In genomic region chr1:55418208-55418607, GRCh38 we compare ENCODE assay signal across 20 cellular contexts.
DNase-seq lines count a peak whose midpoint lies in the region; ATAC-seq and TF ChIP-seq lines count a peak whose summit lies in the region.
"Had no signal": no experiment of that assay in that cellular context is flagged by ENCODE, and none has a peak within 500 bp of the region (broad histone marks: within the 10 kb centered on the region; RNA-seq: fewer than 3 reads in every experiment).

No MANE protein-coding gene starts in this region.

- H3K4me1 ChIP-seq in left lung (no peaks in the 10 kb centered on the region), upper lobe of left lung (peaks cover 0 to 6% (median 0%) of the 10 kb centered on the region in 4 donors)
- H3K4me1 ChIP-seq: BE2C had no signal

- H3K4me3 Mint-ChIP-seq in naive thymus-derived CD8-positive, alpha-beta T cell = no peak overlapping the region
- H3K4me3 Mint-ChIP-seq: CD14-positive monocyte; CD4-positive, alpha-beta T cell; CD8-positive, alpha-beta memory T cell; GM23338; H9 had no signal

- no peaks in the 10 kb centered on the region for H3K4me1 Mint-ChIP-seq in naive thymus-derived CD8-positive, alpha-beta T cell
- H3K4me1 Mint-ChIP-seq: CD14-positive monocyte; CD8-positive, alpha-beta memory T cell had no signal

- TF ChIP-seq EP300 in upper lobe of left lung (IDR thresholded peaks at IDR 0.05) = no peak

- H3K4me3 ChIP-seq in left lung (no peak overlapping the region), upper lobe of left lung (no peak overlapping the region)
- H3K4me3 ChIP-seq: A549; BLaER1 treated with 17β-estradiol and CSF1 and Interleukin-3, amounts not matched to agents 10 nM and 100 nM; GM23338 had no signal

- no peaks in the 10 kb centered on the region for H3K36me3 Mint-ChIP-seq in naive thymus-derived CD8-positive, alpha-beta T cell
- H3K36me3 Mint-ChIP-seq: CD14-positive monocyte; CD8-positive, alpha-beta memory T cell had no signal

- no peak for TF ChIP-seq POLR2A in upper lobe of left lung (IDR thresholded peaks at IDR 0.05)

- 70 to 73% methylated on average over 4 of the region's 4 CpGs for whole genome bisulfite sequencing in upper lobe of left lung, 2 donors

- peaks cover 0 to 20% of the 10 kb centered on the region in 2 donors for H3K27me3 ChIP-seq in left lung
- H3K27me3 ChIP-seq in upper lobe of left lung = no peaks in the 10 kb centered on the region
- H3K27me3 ChIP-seq: BE2C; BLaER1 treated with 17β-estradiol and CSF1 and Interleukin-3, amounts not matched to agents 10 nM and 100 nM had no signal

- H3K36me3 ChIP-seq in left lung = no peaks in the 10 kb centered on the region
- no peaks in the 10 kb centered on the region for H3K36me3 ChIP-seq in upper lobe of left lung
- H3K36me3 ChIP-seq: BE2C; BLaER1 treated with 17β-estradiol and CSF1 and Interleukin-3, amounts not matched to agents 10 nM and 100 nM had no signal

- H3K27ac ChIP-seq in left lung (no peak overlapping the region), upper lobe of left lung (no peak overlapping the region)
- H3K27ac ChIP-seq: BLaER1 treated with 17β-estradiol and CSF1 and Interleukin-3, amounts not matched to agents 10 nM and 100 nM had no signal

- POLR2A ChIA-PET in naive thymus-derived CD8-positive, alpha-beta T cell (lab: Charles Lee) = no interaction called here

- H3K9me3 Mint-ChIP-seq in naive thymus-derived CD8-positive, alpha-beta T cell = peaks cover 0 to 9% (median 5%) of the 10 kb centered on the region in 9 donors

- DNase-seq in DMS79 treated with DMSO at 0.1 percent for 48 hours (lab: John Stamatoyannopoulos, UW) (peak; percentile 72), left lung (no peak), upper lobe of left lung (no peak)
- DNase-seq in naive thymus-derived CD8-positive, alpha-beta T cell = no peak
- DNase-seq in activated CD4-positive, CD25-positive, alpha-beta regulatory T cell treated with anti-CD3 and anti-CD28 coated beads, Interleukin-2, amount 50 U/mL, for 72 hours = no peak
- DNase-seq: 8988T; ACHN; AML-193; BE2C; CD4-positive, alpha-beta T cell; CD8-positive, alpha-beta memory T cell; DMS 273 treated with DMSO at 0.1 percent for 48 hours; DND-41; H9 had no signal

- TF ChIP-seq CTCF in left lung (IDR thresholded peaks at IDR 0.05) (no peak), upper lobe of left lung (IDR thresholded peaks at IDR 0.05) (no peak)

- H3K27me3 Mint-ChIP-seq in naive thymus-derived CD8-positive, alpha-beta T cell = peaks cover 6 to 37% (median 17%) of the 10 kb centered on the region in 5 donors

- peaks cover 0 to 6% of the 10 kb centered on the region in 2 donors for H3K9me3 ChIP-seq in left lung
- peaks cover 2 to 10% (median 4%) of the 10 kb centered on the region in 4 donors for H3K9me3 ChIP-seq in upper lobe of left lung
- H3K9me3 ChIP-seq: BE2C had no signal

- ATAC-seq in left lung (peak; percentile 90), upper lobe of left lung (ENCODE audit: low FRiP score in 2 of 2) (peak; percentile 34 to 76), HG02571 (IDR thresholded peaks at IDR 0.05; ENCODE audit: unreplicated experiment) (no peak)
- no peak for ATAC-seq in naive thymus-derived CD8-positive, alpha-beta T cell
- ATAC-seq: A549, GM23338, HCT116 had no signal

- no peak overlapping the region for H3K27ac Mint-ChIP-seq in naive thymus-derived CD8-positive, alpha-beta T cell
- H3K27ac Mint-ChIP-seq: CD14-positive monocyte; CD4-positive, alpha-beta T cell; CD8-positive, alpha-beta memory T cell; GM23338; H9 had no signal

- intact Hi-C loops in left lung (cut with DNase I) = no loop called here

Comparison
In these comparisons a context has a peak if more than half of its experiments do, and no peak if none do; other contexts are left out.
1. ATAC-seq: peak in left lung (single experiment) and upper lobe of left lung (2 of 2); none in HG02571 (single experiment) and naive thymus-derived CD8-positive, alpha-beta T cell (0 of 2).